Comparison of ENCODE assay signal across 21 cellular contexts in the genomic region with DNA sequence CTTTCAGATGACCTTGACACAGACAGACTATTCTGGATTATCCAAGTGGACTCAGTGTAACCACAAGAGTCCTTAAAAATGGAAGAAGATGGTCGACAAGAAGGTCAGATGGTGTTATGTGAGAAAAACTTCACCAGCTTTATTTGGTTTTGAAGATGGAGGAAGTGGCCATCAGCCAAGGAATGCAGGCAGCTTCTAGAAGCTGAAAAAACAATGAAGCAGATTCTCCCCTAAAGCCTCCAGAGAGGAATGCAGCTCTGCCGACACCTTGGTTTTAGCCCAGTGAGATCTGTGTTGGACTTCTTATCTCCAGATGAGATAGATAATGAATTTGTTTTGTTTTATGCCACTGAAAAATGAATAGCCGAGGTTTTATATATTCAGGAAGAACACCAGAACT.
"Had no signal": no experiment of that assay in that cellular context is flagged by ENCODE, and none has a peak within 500 bp of the region (broad histone marks: within the 10 kb centered on the region; RNA-seq: fewer than 3 reads in every experiment).

No MANE protein-coding gene starts in this region.

- H3K4me1 Mint-ChIP-seq: activated CD4-positive, alpha-beta memory T cell treated with anti-CD3 and anti-CD28 coated beads, Interleukin-2, amount 10 ng/mL, durations not matched to agents 7 days and 5 days; activated CD4-positive, alpha-beta T cell treated with anti-CD3 and anti-CD28 coated beads, Interleukin-2, amount 10 ng/mL, durations not matched to agents 24 days and 14 days; activated naive CD4-positive, alpha-beta T cell treated with anti-CD3 and anti-CD28 coated beads, Interleukin-2, amount 10 ng/mL, durations not matched to agents 7 days and 5 days; naive thymus-derived CD8-positive, alpha-beta T cell; stimulated activated naive B cell treated with anti-CD40 and anti-IgM and Interleukin-4, amounts not matched to agents 10 μg/mL and 1 μg/mL and 100 μg/mL, for 72 hours; T-helper 17 cell had no signal

- H3K36me3 Mint-ChIP-seq: activated naive CD4-positive, alpha-beta T cell treated with anti-CD3 and anti-CD28 coated beads, Interleukin-2, amount 10 ng/mL, durations not matched to agents 7 days and 5 days; naive thymus-derived CD8-positive, alpha-beta T cell; neural progenitor cell; stimulated activated naive B cell treated with anti-CD40 and anti-IgM and Interleukin-4, amounts not matched to agents 10 μg/mL and 1 μg/mL and 100 μg/mL, for 72 hours had no signal

- DNase-seq: activated CD4-positive, alpha-beta memory T cell treated with anti-CD3 and anti-CD28 coated beads, Interleukin-2, amount 10 ng/mL, durations not matched to agents 7 days and 5 days; activated CD4-positive, alpha-beta T cell treated with anti-CD3 and anti-CD28 coated beads, Interleukin-2, amount 10 ng/mL, durations not matched to agents 24 days and 14 days; activated effector memory CD4-positive, alpha-beta T cell treated with Interleukin-2 at 50 U/mL for 16 hours; activated naive CD4-positive, alpha-beta T cell treated with anti-CD3 and anti-CD28 coated beads, Interleukin-2, amount 10 ng/mL, durations not matched to agents 7 days and 5 days; activated T-cell treated with anti-CD3 and anti-CD28 coated beads, Interleukin-2, amount 50 U/mL, for 72 hours; caudate nucleus; dorsolateral prefrontal cortex; foreskin keratinocyte; lower lobe of right lung; naive thymus-derived CD8-positive, alpha-beta T cell; posterior cingulate gyrus; right lobe of liver; small intestine; stimulated activated CD4-positive, alpha-beta T cell treated with anti-CD3 and anti-CD28 coated beads, Interleukin-15, amount 100 ng/mL, for 24 hours; stimulated activated CD8-positive, alpha-beta memory T cell treated with anti-CD3 and anti-CD28 coated beads, Interleukin-4, amount 100 ng/mL, for 48 hours; stimulated activated naive B cell treated with anti-CD40 and anti-IgM and Interleukin-4, amounts not matched to agents 10 μg/mL and 1 μg/mL and 100 μg/mL, for 72 hours; T-helper 17 cell; transverse colon had no signal

- H3K9ac ChIP-seq: neural progenitor cell had no signal

- H3K27me3 ChIP-seq: dorsolateral prefrontal cortex, foreskin keratinocyte, neural progenitor cell, right lobe of liver, transverse colon had no signal

- H3K27ac ChIP-seq: dorsolateral prefrontal cortex, foreskin keratinocyte, lower lobe of right lung, neural progenitor cell, right lobe of liver, transverse colon had no signal

- H3K9me3 Mint-ChIP-seq: activated CD4-positive, alpha-beta memory T cell treated with anti-CD3 and anti-CD28 coated beads, Interleukin-2, amount 10 ng/mL, durations not matched to agents 7 days and 5 days; activated CD4-positive, alpha-beta T cell treated with anti-CD3 and anti-CD28 coated beads, Interleukin-2, amount 10 ng/mL, durations not matched to agents 24 days and 14 days; activated naive CD4-positive, alpha-beta T cell treated with anti-CD3 and anti-CD28 coated beads, Interleukin-2, amount 10 ng/mL, durations not matched to agents 7 days and 5 days; activated T-cell treated with anti-CD3 and anti-CD28 coated beads, Interleukin-2, amount 50 U/mL, for 72 hours; neural progenitor cell had no signal

- H3K4me3 ChIP-seq: dorsolateral prefrontal cortex, lower lobe of right lung, neural progenitor cell, right lobe of liver, transverse colon had no signal

- H3K9me3 ChIP-seq: lower lobe of right lung, right lobe of liver, transverse colon had no signal

- H2AFZ ChIP-seq: neural progenitor cell had no signal

- H3K27me3 Mint-ChIP-seq: activated CD4-positive, alpha-beta memory T cell treated with anti-CD3 and anti-CD28 coated beads, Interleukin-2, amount 10 ng/mL, durations not matched to agents 7 days and 5 days; activated CD4-positive, alpha-beta T cell treated with anti-CD3 and anti-CD28 coated beads, Interleukin-2, amount 10 ng/mL, durations not matched to agents 24 days and 14 days; activated naive CD4-positive, alpha-beta T cell treated with anti-CD3 and anti-CD28 coated beads, Interleukin-2, amount 10 ng/mL, durations not matched to agents 7 days and 5 days; stimulated activated naive B cell treated with anti-CD40 and anti-IgM and Interleukin-4, amounts not matched to agents 10 μg/mL and 1 μg/mL and 100 μg/mL, for 72 hours had no signal

- H3K4me3 Mint-ChIP-seq: activated CD4-positive, alpha-beta memory T cell treated with anti-CD3 and anti-CD28 coated beads, Interleukin-2, amount 10 ng/mL, durations not matched to agents 7 days and 5 days; activated CD4-positive, alpha-beta T cell treated with anti-CD3 and anti-CD28 coated beads, Interleukin-2, amount 10 ng/mL, durations not matched to agents 24 days and 14 days; activated naive CD4-positive, alpha-beta T cell treated with anti-CD3 and anti-CD28 coated beads, Interleukin-2, amount 10 ng/mL, durations not matched to agents 7 days and 5 days; activated T-cell treated with anti-CD3 and anti-CD28 coated beads, Interleukin-2, amount 50 U/mL, for 72 hours; brain; naive thymus-derived CD8-positive, alpha-beta T cell; neural progenitor cell; stimulated activated naive B cell treated with anti-CD40 and anti-IgM and Interleukin-4, amounts not matched to agents 10 μg/mL and 1 μg/mL and 100 μg/mL, for 72 hours; T-helper 17 cell had no signal

- H3K4me1 ChIP-seq: foreskin keratinocyte, lower lobe of right lung, neural progenitor cell, right lobe of liver had no signal

- H3K4me2 ChIP-seq: neural progenitor cell had no signal

- H3K27ac Mint-ChIP-seq: activated CD4-positive, alpha-beta memory T cell treated with anti-CD3 and anti-CD28 coated beads, Interleukin-2, amount 10 ng/mL, durations not matched to agents 7 days and 5 days; activated CD4-positive, alpha-beta T cell treated with anti-CD3 and anti-CD28 coated beads, Interleukin-2, amount 10 ng/mL, durations not matched to agents 24 days and 14 days; activated naive CD4-positive, alpha-beta T cell treated with anti-CD3 and anti-CD28 coated beads, Interleukin-2, amount 10 ng/mL, durations not matched to agents 7 days and 5 days; activated T-cell treated with anti-CD3 and anti-CD28 coated beads, Interleukin-2, amount 50 U/mL, for 72 hours; naive thymus-derived CD8-positive, alpha-beta T cell; neural progenitor cell; stimulated activated naive B cell treated with anti-CD40 and anti-IgM and Interleukin-4, amounts not matched to agents 10 μg/mL and 1 μg/mL and 100 μg/mL, for 72 hours; T-helper 17 cell had no signal

- H3K36me3 ChIP-seq: lower lobe of right lung, neural progenitor cell, right lobe of liver, transverse colon had no signal

- ATAC-seq: activated T-cell treated with anti-CD3 and anti-CD28 coated beads, Interleukin-2, amount 50 U/mL, for 72 hours; foreskin keratinocyte; left lobe of liver; lower lobe of right lung; naive thymus-derived CD8-positive, alpha-beta T cell; right lobe of liver; stimulated activated naive B cell treated with anti-CD40 and anti-IgM and Interleukin-4, amounts not matched to agents 10 μg/mL and 1 μg/mL and 100 μg/mL, for 72 hours; T-helper 17 cell had no signal
